Comparison of ENCODE assay signal across 8 cellular contexts in the genomic region with DNA sequence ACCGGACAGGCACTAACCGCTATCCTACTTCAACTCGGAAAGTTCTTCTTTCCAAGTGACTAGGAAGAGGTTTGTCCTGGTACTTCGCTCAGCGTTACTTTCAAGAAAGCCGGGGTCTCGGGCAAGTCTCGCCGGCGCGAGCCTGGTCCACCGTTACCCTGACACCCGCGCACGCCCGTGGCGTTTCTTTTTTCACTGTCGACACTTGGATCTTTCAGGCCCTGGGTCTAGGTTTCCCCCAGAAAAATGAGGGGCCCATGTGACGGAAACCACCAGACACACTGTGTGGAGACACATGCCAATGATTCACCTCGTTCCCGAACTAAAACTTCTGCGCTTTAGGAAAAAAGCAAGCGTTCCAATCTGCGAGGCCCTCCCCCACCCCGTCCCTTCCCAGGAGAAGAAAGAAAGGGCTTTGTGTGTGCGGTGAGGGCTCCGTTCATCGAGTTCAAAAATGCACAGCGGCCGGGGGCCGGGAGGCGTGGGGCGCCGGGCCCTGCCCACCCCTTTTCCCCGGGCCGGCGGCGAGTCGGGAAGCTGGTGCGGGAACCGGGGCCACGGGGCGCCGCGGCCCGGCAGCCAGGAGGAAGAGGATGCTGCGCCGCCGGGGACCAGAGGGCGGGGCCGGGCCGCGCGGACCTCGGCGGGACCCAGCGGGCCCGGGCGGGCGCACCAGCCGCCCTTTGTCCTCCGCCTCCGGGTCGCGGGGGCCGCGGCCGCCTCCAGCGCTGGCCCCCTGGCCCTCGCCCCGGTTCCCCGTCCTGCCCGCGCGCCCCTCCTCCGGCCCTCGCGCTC. TPM values are rescaled to one million over a fixed set of nuclear protein-coding genes. Genes with fewer than 3 reads are reported as not detected.
DNase-seq lines count a peak whose midpoint lies in the region; ATAC-seq and TF ChIP-seq lines count a peak whose summit lies in the region.

No MANE protein-coding gene starts in this region.

- peaks cover 5 to 48% (median 18%) of the 10 kb centered on the region in 4 donors for H3K27me3 ChIP-seq in esophagus muscularis mucosa
- H3K27me3 ChIP-seq in muscle layer of colon (ENCODE audit: control insufficient read depth in 1 of 2, insufficient read depth in 2 of 2, low read length in 2 of 2): peaks cover 0 to 21% of the 10 kb centered on the region in 2 donors
- H3K27me3 ChIP-seq in upper lobe of right lung: peaks cover 16% of the 10 kb centered on the region

- 20% methylated on average over 23 of the region's 78 CpGs for WGBS in esophagus muscularis mucosa

- no peak for TF ChIP-seq POLR2A in esophagus muscularis mucosa (IDR thresholded peaks at IDR 0.05; ENCODE audit: low read depth)

- TF ChIP-seq EP300 in esophagus muscularis mucosa (IDR thresholded peaks at IDR 0.05): no peak

- no peak for TF ChIP-seq CTCF in GM10266 (IDR thresholded peaks at IDR 0.05; ENCODE audit: control insufficient read depth, insufficient read depth, low read depth, missing control alignments)
- no peak for TF ChIP-seq CTCF in esophagus muscularis mucosa (IDR thresholded peaks at IDR 0.05)
- TF ChIP-seq CTCF in upper lobe of right lung (IDR thresholded peaks at IDR 0.05): no peak

- peak; percentile 41 for ATAC-seq in upper lobe of right lung
- ATAC-seq in GM18517 (IDR thresholded peaks at IDR 0.05; ENCODE audit: unreplicated experiment): no peak
- no peak for ATAC-seq in GM21390 (IDR thresholded peaks at IDR 0.05; ENCODE audit: unreplicated experiment)
- ATAC-seq in HG03108 (IDR thresholded peaks at IDR 0.05; ENCODE audit: unreplicated experiment): no peak

- peak; percentile 47 for DNase-seq in GM10266 (ENCODE audit: extremely low spot score)
- DNase-seq in T1000 (lab: John Stamatoyannopoulos, UW): peak; percentile 20
- DNase-seq in esophagus muscularis mucosa (ENCODE audit: extremely low spot score): no peak
- DNase-seq in upper lobe of right lung: peak; percentile 63

- intact Hi-C loops in esophagus muscularis mucosa (cut with DNase I) (loop anchor here (10.0 kb wide), 2 partner anchors 65 to 115 kb away; no protein-coding TSS in a partner anchor), upper lobe of right lung (cut with DNase I) (no loop called here)

- no peak overlapping the region for H3K9ac ChIP-seq in muscle layer of colon (ENCODE audit: low read length)

- H3K9me3 ChIP-seq in esophagus muscularis mucosa (no peaks in the 10 kb centered on the region), muscle layer of colon (ENCODE audit: low read length) (no peaks in the 10 kb centered on the region), upper lobe of right lung (no peaks in the 10 kb centered on the region)

- peak overlapping the region; percentile 84 to 87 (median 84) for H3K27ac ChIP-seq in esophagus muscularis mucosa (replicated peaks in 1 of 4)
- peak overlapping the region; percentile 56 for H3K27ac ChIP-seq in muscle layer of colon (ENCODE audit: low read depth, low read length)
- peak overlapping the region; percentile 66 for H3K27ac ChIP-seq in upper lobe of right lung

- H3K4me1 ChIP-seq in esophagus muscularis mucosa (peaks cover 0 to 28% (median 25%) of the 10 kb centered on the region in 4 donors), muscle layer of colon (ENCODE audit: insufficient read depth, low read length) (no peaks in the 10 kb centered on the region), upper lobe of right lung (peaks cover 5% of the 10 kb centered on the region)

- peak overlapping the region; percentile 69 to 76 (median 74) for H3K4me3 ChIP-seq in esophagus muscularis mucosa
- peak overlapping the region; percentile 54 to 73 for H3K4me3 ChIP-seq in muscle layer of colon (ENCODE audit: low read depth in 1 of 2, low read length in 2 of 2)
- H3K4me3 ChIP-seq in upper lobe of right lung: peak overlapping the region; percentile 76

- H3K36me3 ChIP-seq in esophagus muscularis mucosa: no peaks in the 10 kb centered on the region
- H3K36me3 ChIP-seq in muscle layer of colon (ENCODE audit: insufficient read depth, low read length): no peaks in the 10 kb centered on the region
- no peaks in the 10 kb centered on the region for H3K36me3 ChIP-seq in upper lobe of right lung

RNA-seq across cellular contexts. Expression of a gene that starts 2.6 kb away (rescaled TPM):
- total RNA-seq in esophagus muscularis mucosa (10 to 100 TPM; 15.6 to 20.6 (median 16.9) TPM), upper lobe of right lung (25.0 TPM)
